Comparison of ENCODE assay signal across 8 cellular contexts in the genomic region with DNA sequence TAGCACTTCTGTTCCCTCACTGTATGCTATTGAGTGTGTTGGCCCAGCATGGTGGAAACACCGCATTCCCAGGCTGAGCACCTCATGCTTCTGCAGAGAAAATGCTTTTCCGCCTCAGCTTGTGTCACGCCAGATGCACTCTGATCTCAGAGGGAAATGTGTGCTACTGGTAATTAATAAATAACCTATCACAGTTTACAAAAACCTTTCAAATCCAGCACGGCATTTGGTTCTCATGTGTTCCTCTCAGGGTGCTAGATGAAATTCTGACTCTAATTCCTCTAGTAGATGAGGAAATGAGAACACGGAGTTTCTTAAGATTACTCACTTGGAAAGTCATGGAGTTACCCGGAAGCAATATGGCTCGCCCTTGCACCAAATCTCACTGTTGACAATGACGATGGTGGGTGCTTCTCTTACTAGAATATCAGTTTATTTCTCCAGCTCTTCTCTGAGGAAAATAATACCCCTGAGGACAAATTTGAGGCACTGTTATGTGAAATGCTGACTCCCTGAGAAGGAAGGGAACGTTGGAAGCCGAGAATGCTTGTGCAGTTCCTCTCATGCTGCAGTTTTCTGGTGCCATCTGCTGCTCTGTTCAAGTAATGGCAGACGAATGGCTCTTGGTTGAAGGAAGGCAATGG.
A peak's percentile ranks its signal among the peaks of the same experiment; 100 is the strongest.
DNase-seq lines count a peak whose midpoint lies in the region; ATAC-seq and TF ChIP-seq lines count a peak whose summit lies in the region.

No MANE protein-coding gene starts in this region.

- no peak overlapping the region for H3K23ac ChIP-seq in neuronal stem cell (ENCODE audit: low read depth, low read length, poor library complexity)

- ATAC-seq in GM19351 (IDR thresholded peaks at IDR 0.05; ENCODE audit: unreplicated experiment) (peak; percentile 85), HG03442 (IDR thresholded peaks at IDR 0.05; ENCODE audit: unreplicated experiment) (peak; percentile 57), foreskin keratinocyte (peak; percentile 84), HG03460 (IDR thresholded peaks at IDR 0.05; ENCODE audit: unreplicated experiment) (no peak)

- H2BK15ac ChIP-seq in neuronal stem cell (ENCODE audit: low read length) = no peak overlapping the region

- no peaks in the 10 kb centered on the region for H3K4me1 Mint-ChIP-seq in activated CD4-positive, alpha-beta memory T cell treated with anti-CD3 and anti-CD28 coated beads for 36 hours (ENCODE audit: low read depth)

- DNase-seq in DMS153 treated with DMSO at 0.1 percent for 48 hours (lab: John Stamatoyannopoulos, UW; ENCODE audit: unreplicated experiment) (peak; percentile 61), NCI-H446 treated with DMSO at 0.1 percent for 48 hours (lab: John Stamatoyannopoulos, UW) (peak; percentile 64), foreskin keratinocyte (peak; percentile 42 to 75), neuronal stem cell (ENCODE audit: low spot score) (peak; percentile 58)
- peak; percentile 44 for DNase-seq in activated CD4-positive, alpha-beta memory T cell treated with anti-CD3 and anti-CD28 coated beads for 36 hours

- H3K27me3 ChIP-seq in foreskin keratinocyte (no peaks in the 10 kb centered on the region), neuronal stem cell (ENCODE audit: control insufficient read depth in 3 of 3, insufficient read depth in 3 of 3, low read depth in 1 of 3, low read length in 3 of 3) (no peaks in the 10 kb centered on the region)

- H3K9me3 Mint-ChIP-seq in activated CD4-positive, alpha-beta memory T cell treated with anti-CD3 and anti-CD28 coated beads for 36 hours = no peaks in the 10 kb centered on the region

- H3K4me1 ChIP-seq in foreskin keratinocyte (no peaks in the 10 kb centered on the region), neuronal stem cell (ENCODE audit: control insufficient read depth in 2 of 2, insufficient read depth in 1 of 2, low read depth in 1 of 2, low read length in 2 of 2) (no peaks in the 10 kb centered on the region)

- H3K9ac ChIP-seq in neuronal stem cell (ENCODE audit: low read depth, low read length, poor library complexity) = no peak overlapping the region

- no peaks in the 10 kb centered on the region for H3K36me3 Mint-ChIP-seq in activated CD4-positive, alpha-beta memory T cell treated with anti-CD3 and anti-CD28 coated beads for 36 hours

- no peak overlapping the region for H2BK5ac ChIP-seq in neuronal stem cell (ENCODE audit: low read length)

- H3K4ac ChIP-seq in neuronal stem cell (ENCODE audit: low read length) = no peak overlapping the region

- intact Hi-C loops in activated CD4-positive, alpha-beta memory T cell treated with anti-CD3 and anti-CD28 coated beads for 36 hours (cut with micrococcal nuclease) = loop anchor here (1.0 to 5.0 kb wide), 2 partner anchors 116 to 179 kb away; a partner anchor contains a TSS

- no peak overlapping the region for H3K4me2 ChIP-seq in neuronal stem cell (ENCODE audit: insufficient read depth, low read length, poor library complexity, severe bottlenecking)

- H2AK5ac ChIP-seq in neuronal stem cell (ENCODE audit: low read depth, low read length) = no peak overlapping the region

- no peak overlapping the region for H2BK120ac ChIP-seq in neuronal stem cell (ENCODE audit: low read depth, low read length)

- H3K27ac Mint-ChIP-seq in activated CD4-positive, alpha-beta memory T cell treated with anti-CD3 and anti-CD28 coated beads for 36 hours = no peak overlapping the region

- H4K91ac ChIP-seq in neuronal stem cell (ENCODE audit: low read depth, low read length, poor library complexity) = no peak overlapping the region

- TF ChIP-seq CTCF in foreskin keratinocyte (conservative IDR thresholded peaks at IDR 0.05) = peak; percentile 98

- no peak overlapping the region for H3K4me3 Mint-ChIP-seq in activated CD4-positive, alpha-beta memory T cell treated with anti-CD3 and anti-CD28 coated beads for 36 hours

- H3K14ac ChIP-seq in neuronal stem cell (ENCODE audit: low read length) = no peak overlapping the region

- no peak overlapping the region for H3K4me3 ChIP-seq in neuronal stem cell (ENCODE audit: low read length in 2 of 2)

- CTCF ChIA-PET in activated CD4-positive, alpha-beta memory T cell treated with anti-CD3 and anti-CD28 coated beads for 36 hours (lab: Charles Lee) = interaction anchor here (0.6 to 7.5 kb wide), 12 partner anchors 50 to 258 kb away, joined by 3 to 109 read pairs (median 4); no protein-coding TSS in a partner anchor

- H3K27ac ChIP-seq in foreskin keratinocyte (peak overlapping the region; percentile 78), neuronal stem cell (replicated peaks; ENCODE audit: low read length) (no peak overlapping the region)

- H3K9me3 ChIP-seq in neuronal stem cell (replicated peaks in 1 of 2; ENCODE audit: control insufficient read depth in 2 of 2, insufficient read depth in 1 of 2, low read depth in 1 of 2, low read length in 2 of 2) = no peaks in the 10 kb centered on the region

- POLR2A ChIA-PET in activated CD4-positive, alpha-beta memory T cell treated with anti-CD3 and anti-CD28 coated beads for 36 hours (lab: Charles Lee) = no interaction called here

- no peaks in the 10 kb centered on the region for H3K79me1 ChIP-seq in neuronal stem cell (ENCODE audit: low read depth, low read length)

- H2BK12ac ChIP-seq in neuronal stem cell (ENCODE audit: low read length) = no peak overlapping the region

- peak overlapping the region; percentile 61 for H2AFZ ChIP-seq in neuronal stem cell (ENCODE audit: low read length)

- H3K27me3 Mint-ChIP-seq in activated CD4-positive, alpha-beta memory T cell treated with anti-CD3 and anti-CD28 coated beads for 36 hours = peaks cover 1% of the 10 kb centered on the region

- H3K36me3 ChIP-seq in neuronal stem cell (replicated peaks in 1 of 2; ENCODE audit: control insufficient read depth in 2 of 2, insufficient read depth in 2 of 2, low read length in 2 of 2) = no peaks in the 10 kb centered on the region

- WGBS in neuronal stem cell (ENCODE audit: extremely low coverage in 2 of 2, insufficient read length in 2 of 2, insufficient replicate concordance in 1 of 2), 2 donors = no CpG with 5 or more reads among the region's 11 CpGs

- no peak overlapping the region for H4K8ac ChIP-seq in neuronal stem cell (ENCODE audit: low read depth, low read length)

- no peak overlapping the region for H3K18ac ChIP-seq in neuronal stem cell (ENCODE audit: low read length)
